8 cellular contexts compared by ENCODE assay signal in genomic region chr19:10565567-10566407, GRCh38. TPM values are rescaled to one million over a fixed set of nuclear protein-coding genes. Genes with fewer than 3 reads are reported as not detected.
A peak's percentile ranks its signal among the peaks of the same experiment; 100 is the strongest.
DNase-seq lines count a peak whose midpoint lies in the region; ATAC-seq, FAIRE-seq and TF ChIP-seq lines count a peak whose summit lies in the region.

KRI1 (minus strand) TSS chr19:10566010; CDS start chr19:10565999, 11 bp downstream.

- peak within 1 kb of the TSS; percentile 82 to 86 (median 85) for H3K4me3 ChIP-seq in HepG2 (replicated peaks in 1 of 3; ENCODE audit: insufficient read depth in 1 of 3, low read depth in 2 of 3, low read length in 3 of 3)

- peak; percentile 94 for DNase-seq in NCI-H748 (lab: John Stamatoyannopoulos, UW; ENCODE audit: unreplicated experiment)
- peak; percentile 98 for DNase-seq in activated CD4-positive, alpha-beta T cell treated with anti-CD3 and anti-CD28 coated beads, Interleukin-2, amount 50 U/mL, for 1 hour
- peak; percentile 93 for DNase-seq in HepG2 (ENCODE audit: low spot score)
- peak; percentile 98 to 99 for DNase-seq in stimulated activated CD4-positive, alpha-beta T cell treated with anti-CD3 and anti-CD28 coated beads, Interleukin-2, amount 100 ng/mL, for 48 hours

- TF ChIP-seq RAD21 in HepG2 (CRISPR knock-in tag; IDR thresholded peaks at IDR 0.05) = peak; percentile 52; the same call in 1 of the 2 replicates

- peak within 1 kb of the TSS; percentile 92 for H3K4me3 Mint-ChIP-seq in dendritic cell treated with granulocyte-macrophage colony-stimulating factor and Interleukin-4, amounts not matched to agents 40 ng/mL and 50 ng/mL, for 4 days

- WGBS in HepG2 (ENCODE audit: low lambda C conversion rate) = 9% methylated on average over 13 of the region's 94 CpGs

- H2AFZ ChIP-seq in HepG2 (ENCODE audit: low read length) = no peak within 1 kb of the TSS

- H3K9me3 Mint-ChIP-seq in dendritic cell treated with granulocyte-macrophage colony-stimulating factor and Interleukin-4, amounts not matched to agents 40 ng/mL and 50 ng/mL, for 4 days = no peaks in the 10 kb centered on the region

- peaks cover 32% of the 10 kb centered on the region for H3K36me3 Mint-ChIP-seq in dendritic cell treated with granulocyte-macrophage colony-stimulating factor and Interleukin-4, amounts not matched to agents 40 ng/mL and 50 ng/mL, for 4 days (ENCODE audit: low read depth)

- H3K9me3 ChIP-seq in HepG2 (ENCODE audit: low read length) = no peaks in the 10 kb centered on the region

- in situ Hi-C loops in HepG2 (cut with HindIII; ENCODE audit: extremely low pct_ligation_motif_present, low pct_unique_long_range_greater_than_20kb) = no loop called here

- CTCF ChIA-PET in HepG2 (lab: Yijun Ruan, JAX; ENCODE audit: low intra/inter-chr PET ratio, low total read pairs) = no interaction called here

- no peaks in the 10 kb centered on the region for H3K27me3 Mint-ChIP-seq in dendritic cell treated with granulocyte-macrophage colony-stimulating factor and Interleukin-4, amounts not matched to agents 40 ng/mL and 50 ng/mL, for 4 days

- H3K27ac ChIP-seq in C4-2B (peak within 1 kb of the TSS; percentile 95), HepG2 (ENCODE audit: extremely low read length, insufficient read depth, low read length) (peak within 1 kb of the TSS; percentile 80)

- H3K4me1 Mint-ChIP-seq in dendritic cell treated with granulocyte-macrophage colony-stimulating factor and Interleukin-4, amounts not matched to agents 40 ng/mL and 50 ng/mL, for 4 days (ENCODE audit: low read depth) = peaks cover 50% of the 10 kb centered on the region

- TF ChIP-seq POLR2A in HepG2 (IDR thresholded peaks at IDR 0.05; ENCODE audit: insufficient read depth in 1 of 2, low read depth in 2 of 2, low read length in 2 of 2) = peak; percentile 56 to 84

- peak; percentile 52 for ATAC-seq in GM19328 (IDR thresholded peaks at IDR 0.05; ENCODE audit: unreplicated experiment)
- ATAC-seq in HG03521 (IDR thresholded peaks at IDR 0.05; ENCODE audit: unreplicated experiment) = peak; percentile 45
- ATAC-seq in HepG2 = peak; percentile 67

- H3K27me3 ChIP-seq in HepG2 (ENCODE audit: control insufficient read depth in 1 of 2, insufficient read depth in 2 of 2, low read length in 2 of 2) = no peaks in the 10 kb centered on the region

- peak within 1 kb of the TSS; percentile 88 for H3K27ac Mint-ChIP-seq in dendritic cell treated with granulocyte-macrophage colony-stimulating factor and Interleukin-4, amounts not matched to agents 40 ng/mL and 50 ng/mL, for 4 days

- H3K4me1 ChIP-seq in HepG2 (ENCODE audit: insufficient read depth, low read length) = peaks cover 41% of the 10 kb centered on the region

- H3K4me2 ChIP-seq in HepG2 (ENCODE audit: low read depth, low read length) = peak within 1 kb of the TSS; percentile 84

- TSS peak; percentile 54 for BruUV-seq in HepG2 (replicated peaks; lab: Mats Ljungman, UMichigan)

- TF ChIP-seq EP300 in HepG2 (IDR thresholded peaks at IDR 0.05; ENCODE audit: low read depth in 2 of 2, low read length in 2 of 2) = no peak
- no peak; the same call in 1 of the 2 replicates for TF ChIP-seq EP300 in HepG2 (CRISPR knock-in tag; IDR thresholded peaks at IDR 0.05; ENCODE audit: borderline replicate concordance)

- intact Hi-C loops in dendritic cell treated with granulocyte-macrophage colony-stimulating factor and Interleukin-4, amounts not matched to agents 40 ng/mL and 50 ng/mL, for 4 days (cut with micrococcal nuclease) = loop anchor here (1.0 to 5.0 kb wide), 2 partner anchors 88 to 132 kb away; no protein-coding TSS in a partner anchor
- intact Hi-C loops in HepG2 (cut with micrococcal nuclease; ENCODE audit: unreplicated experiment) = no loop called here

- POLR2A ChIA-PET in HepG2 (lab: Yijun Ruan, JAX) = interaction anchor here (1.0 to 1.6 kb wide), 2 partner anchors 9 to 11 kb away, joined by 3 to 4 read pairs; no protein-coding TSS in a partner anchor

- H4K20me1 ChIP-seq in HepG2 (ENCODE audit: insufficient read depth, low read length) = no peaks in the 10 kb centered on the region

- H3K9ac ChIP-seq in HepG2 (ENCODE audit: insufficient read depth, low read depth, low read length) = peak within 1 kb of the TSS; percentile 91

- peak; percentile 52 for TF ChIP-seq CTCF in C4-2B (conservative IDR thresholded peaks at IDR 0.05)
- TF ChIP-seq CTCF in HepG2 (CRISPR knock-in tag; IDR thresholded peaks at IDR 0.05) = peak; percentile 46; the same call in 1 of the 2 replicates

- peak; percentile 80 for FAIRE-seq in HepG2 (lab: Jason Lieb, UNC)

- H3K36me3 ChIP-seq in HepG2 (replicated peaks in 1 of 2; ENCODE audit: control insufficient read depth in 1 of 2, insufficient read depth in 2 of 2, low read length in 2 of 2) = peaks cover 1 to 3% of the 10 kb centered on the region in 2 experiments; a peak in 1 of 5 replicates

- H3K79me2 ChIP-seq in HepG2 (ENCODE audit: insufficient read depth, low read length) = peaks cover 10% of the 10 kb centered on the region

TF ChIP-seq in HepG2, 621 proteins besides CTCF, POLR2A, EP300 and RAD21 (continues in another document):
- no peak for TF ChIP-seq NR3C1 (CRISPR knock-in tag; IDR thresholded peaks at IDR 0.05)
- no peak for TF ChIP-seq ZNF383 (CRISPR knock-in tag; IDR thresholded peaks at IDR 0.05; ENCODE audit: borderline replicate concordance)
- TF ChIP-seq ZNF335 (CRISPR knock-in tag; IDR thresholded peaks at IDR 0.05) = peak; percentile 71; the same call in 1 of the 2 replicates
- no peak for TF ChIP-seq KAT2B (IDR thresholded peaks at IDR 0.05; ENCODE audit: borderline replicate concordance, low read depth, low read length)
- peak; percentile 87; the same call in 1 of the 3 replicates for TF ChIP-seq MXI1 (IDR thresholded peaks at IDR 0.05; ENCODE audit: borderline replicate concordance, low read depth, low read length)
- 0 out of 2 replicates have a peak, but pooled peaks have one; percentile 47 for TF ChIP-seq ZNF34 (CRISPR knock-in tag; IDR thresholded peaks at IDR 0.05; ENCODE audit: borderline replicate concordance)
- peak; percentile 32; the same call in 1 of the 2 replicates for TF ChIP-seq MNT (IDR thresholded peaks at IDR 0.05)
- peak; percentile 84 for TF ChIP-seq CBFB (CRISPR knock-in tag; IDR thresholded peaks at IDR 0.05)
- no peak for TF ChIP-seq ZBTB39 (CRISPR knock-in tag; IDR thresholded peaks at IDR 0.05)

RNA-seq across cellular contexts. Expression of gene KRI1, which starts in this region (rescaled TPM):
- 10.2 and 11.7 TPM in 2 replicates for total RNA-seq in HepG2 (2016; rRNA removed; fragmentation: Illumina TruSeq; extraction: Trizol)
- total RNA-seq in HepG2 (2016; cell fraction: cytosol; rRNA removed; fragmentation: Illumina TruSeq; extraction: Trizol; ENCODE audit: low read depth) = 2.3 and 3.1 TPM in 2 replicates
- 8.4 and 12.8 TPM in 2 replicates for total RNA-seq in HepG2 (2016; cell fraction: insoluble cytoplasmic fraction; rRNA removed; fragmentation: Illumina TruSeq; extraction: Trizol)
- 3.2 and 3.9 TPM in 2 replicates for total RNA-seq in HepG2 (2016; cell fraction: membrane; rRNA removed; fragmentation: Illumina TruSeq; extraction: Trizol)
- 9.0 and 10.0 TPM in 2 replicates for total RNA-seq in HepG2 (2016; cell fraction: nucleus; rRNA removed; fragmentation: Illumina TruSeq; extraction: Trizol)
- polyA plus RNA-seq in HepG2 (2011; rRNA removed) = 9.1 and 12.7 TPM in 2 replicates
- polyA plus RNA-seq in HepG2 (2011; cell fraction: cytosol; rRNA removed) = 4.8 and 4.9 TPM in 2 replicates
- polyA plus RNA-seq in HepG2 (2011; cell fraction: nucleus; rRNA removed) = 29.3 and 32.2 TPM in 2 replicates
- 12.5 and 15.9 TPM in 2 replicates for polyA plus RNA-seq in HepG2 (2012)
- polyA plus RNA-seq in HepG2 (2016; cell fraction: cytosol; fragmentation: Illumina TruSeq; extraction: Trizol; ENCODE audit: low read depth) = 1.9 and 2.1 TPM in 2 replicates
- 11.0 and 12.8 TPM in 2 replicates for polyA plus RNA-seq in HepG2 (2016; cell fraction: insoluble cytoplasmic fraction; fragmentation: Illumina TruSeq; extraction: Trizol; ENCODE audit: low read depth)
- polyA plus RNA-seq in HepG2 (2016; cell fraction: membrane; fragmentation: Illumina TruSeq; extraction: Trizol; ENCODE audit: low read depth) = 3.0 and 4.1 TPM in 2 replicates
- 59.6 and 63.0 TPM in 2 replicates for polyA plus RNA-seq in HepG2 (2016; cell fraction: nucleus; fragmentation: Illumina TruSeq; extraction: Trizol; ENCODE audit: insufficient read depth, low read depth)
- 12.6 and 33.9 TPM in 2 replicates for polyA minus RNA-seq in HepG2 (2011; rRNA and poly(A)+ RNA removed; ENCODE audit: low replicate concordance)
- 5.1 and 8.9 TPM in 2 replicates for polyA minus RNA-seq in HepG2 (2011; cell fraction: cytosol; rRNA and poly(A)+ RNA removed)
- polyA minus RNA-seq in HepG2 (2011; cell fraction: nucleus; rRNA and poly(A)+ RNA removed) = 8.8 and 9.8 TPM in 2 replicates

Comparison
In these comparisons a context has a peak if more than half of its experiments do, and no peak if none do; other contexts are left out.
1. Peak in every context shown above with its lines: DNase-seq, ATAC-seq, H3K4me3 ChIP-seq and H3K27ac ChIP-seq.